In genomic region chr11:61971177-61972111, GRCh38 we compare ENCODE assay signal across 7 cellular contexts. TPM values are rescaled to one million over a fixed set of nuclear protein-coding genes. Genes with fewer than 3 reads are reported as not detected.
A peak's percentile ranks its signal among the peaks of the same experiment; 100 is the strongest.
DNase-seq lines count a peak whose midpoint lies in the region; ATAC-seq and TF ChIP-seq lines count a peak whose summit lies in the region.

No MANE protein-coding gene starts in this region.

- in situ Hi-C loops in brain microvascular endothelial cell (cut with HindIII; ENCODE audit: low pct_ligation_motif_present, low sequenced_read_pairs), result no loop called here

- no peak for ATAC-seq in HG02763 (IDR thresholded peaks at IDR 0.05; ENCODE audit: unreplicated experiment)

- peak overlapping the region; percentile 96 for H3K27ac ChIP-seq in brain microvascular endothelial cell

- CTCF ChIA-PET in GM10248 (lab: Yijun Ruan, JAX), result interaction anchor here (1.1 to 4.0 kb wide), 11 partner anchors 8 to 174 kb away, joined by 3 to 18 read pairs (median 7); no protein-coding TSS in a partner anchor

- DNase-seq in GM10248 (ENCODE audit: extremely low spot score) (peak; percentile 70), M059J (ENCODE audit: low read depth) (peak; percentile 99), SK-N-DZ (ENCODE audit: low spot score) (peak; percentile 96), brain microvascular endothelial cell (peak; percentile 99), iPS DF 4.7 (ENCODE audit: extremely low read depth, low spot score) (peak; percentile 89), retinal pigment epithelial cell (ENCODE audit: low read depth) (peak; percentile 99)

- no peaks in the 10 kb centered on the region for H3K36me3 ChIP-seq in brain microvascular endothelial cell (replicated peaks)

- POLR2A ChIA-PET in GM10248 (lab: Yijun Ruan, JAX), result interaction anchor here (1.5 kb wide), 1 partner anchor 9 kb away, joined by 6 read pairs; no protein-coding TSS in a partner anchor

- no peak overlapping the region for H3K4me3 ChIP-seq in brain microvascular endothelial cell (ENCODE audit: low read depth, low read length)
- no peak overlapping the region for H3K4me3 ChIP-seq in retinal pigment epithelial cell (ENCODE audit: low read length)

- TF ChIP-seq CTCF in GM10248 (IDR thresholded peaks at IDR 0.05; ENCODE audit: control extremely low read depth, extremely low read depth, low read depth, missing control alignments) (no peak), brain microvascular endothelial cell (IDR thresholded peaks at IDR 0.05; ENCODE audit: low read depth, low read length, missing control alignments) (peak; percentile 9), retinal pigment epithelial cell (conservative IDR thresholded peaks at IDR 0.05; ENCODE audit: low read depth, low read length) (peak; percentile 7)

- no peaks in the 10 kb centered on the region for H3K27me3 ChIP-seq in brain microvascular endothelial cell (replicated peaks)

RNA-seq across cellular contexts. Expression of gene FTH1, which starts 4.0 kb away (rescaled TPM):
- 645 and 948 TPM in 2 replicates for total RNA-seq in M059J (2014; rRNA removed; shearing (Covaris generic))
- 136 and 163 TPM in 2 replicates for polyA plus RNA-seq in SK-N-DZ (2014; cell fraction: cytosol; rRNA removed)
- polyA plus RNA-seq in SK-N-DZ (2014; cell fraction: nucleus; rRNA removed), result 112 and 279 TPM in 2 replicates

RNA-seq across cellular contexts. Expression of gene BEST1, which starts 21.3 kb away (rescaled TPM):
- total RNA-seq in M059J (2014; rRNA removed; shearing (Covaris generic)), result 0.05 and 0.96 TPM in 2 replicates
- polyA plus RNA-seq in SK-N-DZ (2014; cell fraction: cytosol; rRNA removed), result 0.90 and 1.5 TPM in 2 replicates
- polyA plus RNA-seq in SK-N-DZ (2014; cell fraction: nucleus; rRNA removed), result 5.9 and 6.9 TPM in 2 replicates

RNA-seq across cellular contexts. Expression of gene RAB3IL1, which starts 54.1 kb away (rescaled TPM):
- 0.12 and 1.4 TPM in 2 replicates for total RNA-seq in M059J (2014; rRNA removed; shearing (Covaris generic))
- polyA plus RNA-seq in SK-N-DZ (2014; cell fraction: cytosol; rRNA removed), result 0.42 and 1.0 TPM in 2 replicates
- 2.1 and 2.9 TPM in 2 replicates for polyA plus RNA-seq in SK-N-DZ (2014; cell fraction: nucleus; rRNA removed)
